ENCODE assay signal across 1 cellular context in genomic region chr12:131052891-131053290, GRCh38.
TF ChIP-seq lines count a peak whose summit lies in the region.

No MANE protein-coding gene starts in this region.

TF ChIP-seq in GM12878, 131 proteins besides CTCF, POLR2A, EP300 and RAD21 (continued from another document):
- TF ChIP-seq ZBTB33 (IDR thresholded peaks at IDR 0.05) = no peak
- no peak for TF ChIP-seq HDGF (IDR thresholded peaks at IDR 0.05)
- TF ChIP-seq, protein P1, sequence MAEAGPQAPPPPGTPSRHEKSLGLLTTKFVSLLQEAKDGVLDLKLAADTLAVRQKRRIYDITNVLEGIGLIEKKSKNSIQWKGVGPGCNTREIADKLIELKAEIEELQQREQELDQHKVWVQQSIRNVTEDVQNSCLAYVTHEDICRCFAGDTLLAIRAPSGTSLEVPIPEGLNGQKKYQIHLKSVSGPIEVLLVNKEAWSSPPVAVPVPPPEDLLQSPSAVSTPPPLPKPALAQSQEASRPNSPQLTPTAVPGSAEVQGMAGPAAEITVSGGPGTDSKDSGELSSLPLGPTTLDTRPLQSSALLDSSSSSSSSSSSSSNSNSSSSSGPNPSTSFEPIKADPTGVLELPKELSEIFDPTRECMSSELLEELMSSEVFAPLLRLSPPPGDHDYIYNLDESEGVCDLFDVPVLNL (IDR thresholded peaks at IDR 0.05; ENCODE audit: low read depth, low read length) = no peak
- no peak for TF ChIP-seq BRCA1 (IDR thresholded peaks at IDR 0.05; ENCODE audit: low read depth, low read length)
- TF ChIP-seq EGR1 (IDR thresholded peaks at IDR 0.05; ENCODE audit: borderline replicate concordance in 1 of 2, low read depth in 2 of 2, low read length in 2 of 2) = no peak
- no peak for TF ChIP-seq CHD2 (IDR thresholded peaks at IDR 0.05; ENCODE audit: borderline replicate concordance, low read depth, low read length)
- TF ChIP-seq MTA2 (IDR thresholded peaks at IDR 0.05; ENCODE audit: low read depth) = no peak
- no peak for TF ChIP-seq PAX5 (IDR thresholded peaks at IDR 0.05; ENCODE audit: borderline replicate concordance, low read depth, low read length)
- TF ChIP-seq ZNF24 (IDR thresholded peaks at IDR 0.05) = no peak
